In the genomic region with DNA sequence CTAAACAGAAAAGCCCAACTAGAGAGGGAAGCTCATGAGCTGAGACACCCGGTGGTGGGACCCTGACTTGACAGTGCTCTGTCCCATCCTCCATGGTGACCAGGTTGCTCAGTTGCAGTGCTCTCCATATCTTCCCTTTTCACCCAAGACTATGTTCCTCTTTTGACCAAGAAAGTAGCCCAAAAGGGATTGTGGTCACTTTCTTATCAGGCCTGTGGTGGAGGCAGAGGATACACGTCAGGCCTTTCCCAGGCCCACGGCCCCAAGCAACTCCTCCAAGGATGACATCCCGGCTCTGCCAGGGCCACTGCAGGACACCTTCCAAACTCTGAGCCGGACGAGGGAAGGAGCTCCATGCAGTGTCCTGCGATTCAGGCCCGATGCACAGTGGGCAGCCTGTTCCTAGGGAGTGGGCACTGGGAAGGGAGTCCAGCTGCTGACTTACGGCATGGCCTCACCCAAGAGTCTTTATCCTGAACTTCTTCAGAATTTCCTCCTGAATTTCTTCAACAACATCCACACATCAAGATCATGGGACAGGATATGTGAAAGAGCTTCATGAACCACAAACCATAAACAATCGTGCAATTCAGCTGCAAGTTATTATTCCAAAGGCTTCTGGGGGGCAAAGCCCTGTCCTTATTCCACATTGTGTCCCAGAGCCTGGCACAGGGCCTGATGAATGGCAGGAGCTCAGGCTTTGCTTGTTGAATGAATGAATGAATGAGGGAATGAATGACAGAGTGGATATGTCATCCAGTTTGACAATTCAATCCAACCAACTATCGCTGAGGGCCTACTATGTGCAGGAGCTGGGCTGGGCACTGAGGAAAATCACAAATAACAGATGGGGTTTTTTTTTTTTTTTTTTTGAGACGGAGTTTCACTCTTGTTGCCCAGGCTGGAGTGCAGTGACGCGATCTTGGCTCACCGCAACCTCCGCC, we compare ENCODE assay signal across 11 cellular contexts. TPM values are rescaled to one million over a fixed set of nuclear protein-coding genes. Genes with fewer than 3 reads are reported as not detected.
DNase-seq lines count a peak whose midpoint lies in the region; ATAC-seq and TF ChIP-seq lines count a peak whose summit lies in the region.
"Had no signal": no experiment of that assay in that cellular context is flagged by ENCODE, and none has a peak within 500 bp of the region (broad histone marks: within the 10 kb centered on the region; RNA-seq: fewer than 3 reads in every experiment).

No MANE protein-coding gene starts in this region.

- H3K4me3 ChIP-seq in fibroblast of pulmonary artery (replicated peaks; ENCODE audit: low read depth, low read length): no peak overlapping the region
- H3K4me3 ChIP-seq: heart right ventricle had no signal

- peak; percentile 36 for DNase-seq in left ventricle myocardium superior
- DNase-seq in left cardiac atrium: no peak
- DNase-seq in SKM-1 treated with dmso at 0.1 percent for 144 hours (lab: John Stamatoyannopoulos, UW; ENCODE audit: unreplicated experiment): peak; percentile 98
- DNase-seq in fibroblast of pulmonary artery (ENCODE audit: low read depth): peak; percentile 51
- no peak for DNase-seq in NCI-H1694 (lab: John Stamatoyannopoulos, UW)
- DNase-seq in NCI-H2029 (lab: John Stamatoyannopoulos, UW): no peak
- DNase-seq in stimulated activated naive CD4-positive, alpha-beta T cell treated with Interleukin-2 at 50 U/mL for 16 hours (lab: John Stamatoyannopoulos, UW): no peak
- DNase-seq in central memory CD4-positive, alpha-beta T cell: no peak
- DNase-seq: activated naive CD4-positive, alpha-beta T cell; heart right ventricle; NCI-H510A had no signal

- no peak for TF ChIP-seq CTCF in fibroblast of pulmonary artery (IDR thresholded peaks at IDR 0.05; ENCODE audit: low read length, missing control alignments)

- ATAC-seq in left ventricle myocardium superior: no peak
- no peak for ATAC-seq in left cardiac atrium
- ATAC-seq: heart right ventricle had no signal

- intact Hi-C loops in left ventricle myocardium superior (cut with micrococcal nuclease) (no loop called here), left cardiac atrium (cut with DNase I) (no loop called here)

RNA-seq across cellular contexts. Expression of a gene that starts 36.0 kb away (rescaled TPM):
- total RNA-seq in left ventricle myocardium superior (161 TPM), left cardiac atrium (100 to 1,000 TPM; 225 to 367 TPM)

RNA-seq across cellular contexts. Expression of a gene that starts 57.7 kb away (rescaled TPM):
- total RNA-seq in left ventricle myocardium superior (131 TPM), left cardiac atrium (10 to 100 TPM; 91.5 to 96.8 TPM)

Comparison
In these comparisons a context has a peak if more than half of its experiments do, and no peak if none do; other contexts are left out.
1. DNase-seq: peak in left ventricle myocardium superior (single experiment), SKM-1 treated with dmso at 0.1 percent for 144 hours (single experiment) and fibroblast of pulmonary artery (single experiment); none in left cardiac atrium (single experiment), NCI-H1694 (single experiment), NCI-H2029 (single experiment), stimulated activated naive CD4-positive, alpha-beta T cell treated with Interleukin-2 at 50 U/mL for 16 hours (single experiment) and central memory CD4-positive, alpha-beta T cell (single experiment).